18 cellular contexts compared by ENCODE assay signal in the genomic region with DNA sequence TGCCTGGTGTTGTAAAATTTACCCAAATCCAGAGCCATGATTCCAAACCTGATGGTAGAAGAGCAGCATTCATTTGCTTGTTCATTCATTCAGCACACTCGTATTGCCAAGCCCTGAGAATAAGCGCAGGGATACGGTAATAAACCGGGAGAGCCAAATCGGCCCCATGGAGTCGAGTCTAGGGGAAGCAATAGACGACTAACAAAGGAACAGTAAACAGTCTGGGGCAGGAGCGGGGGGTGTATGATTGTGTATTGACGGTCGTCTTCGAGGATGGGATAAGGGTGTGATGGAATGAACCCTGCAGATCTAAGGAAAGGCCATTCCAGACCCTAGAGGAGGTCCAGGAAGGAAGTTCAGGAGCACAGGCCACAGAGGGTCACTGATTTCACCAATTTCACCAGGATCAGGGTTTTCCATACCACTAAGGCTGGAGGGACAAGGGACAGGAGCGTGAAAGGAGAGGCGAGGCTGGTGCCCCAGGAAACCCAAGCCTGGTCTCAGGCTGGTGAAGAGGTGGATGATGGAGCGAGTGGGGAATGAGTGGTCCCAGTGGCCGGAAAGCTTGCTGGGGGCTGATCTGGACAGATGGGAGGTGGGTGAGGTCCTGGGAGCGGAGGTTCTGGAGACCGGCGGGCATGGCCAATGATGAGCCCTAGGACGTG.
"Had no signal": no experiment of that assay in that cellular context is flagged by ENCODE, and none has a peak within 500 bp of the region (broad histone marks: within the 10 kb centered on the region; RNA-seq: fewer than 3 reads in every experiment).

No MANE protein-coding gene starts in this region.

- H3K27me3 ChIP-seq: testis, uterus had no signal

- H3K27me3 Mint-ChIP-seq: activated CD4-positive, alpha-beta memory T cell treated with anti-CD3 and anti-CD28 coated beads for 36 hours; activated naive CD4-positive, alpha-beta T cell treated with anti-CD3 and anti-CD28 coated beads, Interleukin-2, amount 50 U/mL, for 24 hours; naive thymus-derived CD4-positive, alpha-beta T cell had no signal

- H3K9me3 ChIP-seq: lower lobe of right lung, psoas muscle, sigmoid colon, testis, uterus had no signal

- H3K36me3 ChIP-seq: brain microvascular endothelial cell, lower lobe of right lung, sigmoid colon, uterus had no signal

- H3K9me3 Mint-ChIP-seq: activated CD4-positive, alpha-beta memory T cell treated with anti-CD3 and anti-CD28 coated beads for 36 hours; activated naive CD4-positive, alpha-beta T cell treated with anti-CD3 and anti-CD28 coated beads, Interleukin-2, amount 50 U/mL, for 24 hours; activated T-helper 2 cell treated with anti-CD3 and anti-CD28 coated beads, Interferon-gamma antibody, Interleukin-2, Interleukin-4, amounts not matched to agents 10 μg/mL and 5 μg/mL and 100 μg/mL, durations not matched to agents 14 hours and 24 hours and 36 hours; naive thymus-derived CD4-positive, alpha-beta T cell; stimulated activated naive CD8-positive, alpha-beta T cell treated with anti-CD3 and anti-CD28 coated beads, Interleukin-15, amount 100 ng/mL, for 72 hours; T-helper 2 cell treated with Interferon-gamma antibody and Interleukin-4, amounts not matched to agents 5 μg/mL and 100 μg/mL, for 36 hours had no signal

- DNase-seq: activated CD4-positive, alpha-beta memory T cell treated with anti-CD3 and anti-CD28 coated beads for 36 hours; activated CD4-positive, alpha-beta T cell treated with anti-CD3 and anti-CD28 coated beads for 1 hour; activated T-cell treated with anti-CD3 and anti-CD28 coated beads for 4 hours; brain microvascular endothelial cell; glutamatergic neuron; lower lobe of right lung; naive thymus-derived CD4-positive, alpha-beta T cell; psoas muscle; sigmoid colon; stimulated activated CD4-positive, alpha-beta T cell treated with anti-CD3 and anti-CD28 coated beads, Interleukin-2, amount 100 ng/mL, for 48 hours; stimulated activated CD8-positive, alpha-beta memory T cell treated with anti-CD3 and anti-CD28 coated beads, Interleukin-4, amount 100 ng/mL, for 48 hours; stimulated activated naive CD8-positive, alpha-beta T cell treated with anti-CD3 and anti-CD28 coated beads, Interleukin-15, amount 100 ng/mL, for 72 hours; testis; uterus had no signal

- H3K27ac Mint-ChIP-seq: activated CD4-positive, alpha-beta memory T cell treated with anti-CD3 and anti-CD28 coated beads for 36 hours; activated naive CD4-positive, alpha-beta T cell treated with anti-CD3 and anti-CD28 coated beads, Interleukin-2, amount 50 U/mL, for 24 hours; activated T-helper 2 cell treated with anti-CD3 and anti-CD28 coated beads, Interferon-gamma antibody, Interleukin-2, Interleukin-4, amounts not matched to agents 10 μg/mL and 5 μg/mL and 100 μg/mL, durations not matched to agents 14 hours and 24 hours and 36 hours; dendritic cell treated with granulocyte-macrophage colony-stimulating factor and Interleukin-4, amounts not matched to agents 40 ng/mL and 50 ng/mL, for 4 days; T-helper 2 cell treated with Interferon-gamma antibody and Interleukin-4, amounts not matched to agents 5 μg/mL and 100 μg/mL, for 36 hours had no signal

- H3K36me3 Mint-ChIP-seq: activated CD4-positive, alpha-beta memory T cell treated with anti-CD3 and anti-CD28 coated beads for 36 hours; activated naive CD4-positive, alpha-beta T cell treated with anti-CD3 and anti-CD28 coated beads, Interleukin-2, amount 50 U/mL, for 24 hours; naive thymus-derived CD4-positive, alpha-beta T cell had no signal

- H3K4me1 ChIP-seq: psoas muscle, testis, uterus had no signal

- H3K27ac ChIP-seq: brain microvascular endothelial cell, lower lobe of right lung, psoas muscle, sigmoid colon, testis, uterus had no signal

- H3K4me3 Mint-ChIP-seq: activated CD4-positive, alpha-beta memory T cell treated with anti-CD3 and anti-CD28 coated beads for 36 hours; activated naive CD4-positive, alpha-beta T cell treated with anti-CD3 and anti-CD28 coated beads, Interleukin-2, amount 50 U/mL, for 24 hours; dendritic cell treated with granulocyte-macrophage colony-stimulating factor and Interleukin-4, amounts not matched to agents 40 ng/mL and 50 ng/mL, for 4 days; T-helper 2 cell treated with Interferon-gamma antibody and Interleukin-4, amounts not matched to agents 5 μg/mL and 100 μg/mL, for 36 hours had no signal

- H3K4me3 ChIP-seq: lower lobe of right lung, psoas muscle, testis, uterus had no signal
